ENCODE assay signal across 11 cellular contexts in the genomic region with DNA sequence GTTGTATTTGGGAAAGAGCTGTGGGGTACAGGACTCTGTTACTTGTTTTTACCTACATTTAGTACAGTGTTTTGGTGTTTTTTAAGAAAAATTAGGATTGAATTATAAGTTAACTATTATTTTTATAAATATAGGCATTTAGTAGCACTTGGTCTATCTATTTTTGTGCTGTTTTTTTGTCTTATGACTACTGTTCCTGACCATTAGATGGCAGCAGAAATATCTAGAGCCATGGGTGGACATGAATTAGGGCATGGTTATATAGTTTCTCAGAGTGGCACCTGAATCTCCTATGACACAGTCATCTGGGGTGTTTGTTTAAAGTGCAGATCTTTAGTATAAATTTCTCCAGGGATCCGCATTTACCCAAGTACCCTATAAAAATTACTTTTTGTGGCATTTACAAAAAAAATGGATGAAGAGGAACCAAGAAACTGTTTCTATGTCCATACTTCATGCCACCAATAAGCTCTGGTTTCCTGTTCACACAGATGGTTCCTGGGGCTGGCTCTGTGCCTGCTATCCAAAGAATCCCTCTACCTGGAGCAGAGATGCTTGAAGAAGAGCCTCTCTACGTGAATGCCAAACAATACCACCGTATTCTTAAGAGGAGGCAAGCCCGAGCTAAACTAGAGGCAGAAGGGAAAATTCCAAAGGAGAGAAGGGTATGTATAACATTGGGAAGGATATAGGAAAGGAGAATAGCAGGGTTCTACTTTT. TPM values are rescaled to one million over a fixed set of nuclear protein-coding genes. Genes with fewer than 3 reads are reported as not detected.
A peak's percentile ranks its signal among the peaks of the same experiment; 100 is the strongest.
DNase-seq lines count a peak whose midpoint lies in the region; ATAC-seq and TF ChIP-seq lines count a peak whose summit lies in the region.
"Had no signal": no experiment of that assay in that cellular context is flagged by ENCODE, and none has a peak within 500 bp of the region (broad histone marks: within the 10 kb centered on the region; RNA-seq: fewer than 3 reads in every experiment).

No MANE protein-coding gene starts in this region.

- no TSS peak for BruUV-seq in PC-3 (replicated peaks; lab: Mats Ljungman, UMichigan)

- H3K27me3 ChIP-seq in PC-3 (ENCODE audit: low read length) (no peaks in the 10 kb centered on the region), foreskin keratinocyte (no peaks in the 10 kb centered on the region)

- no peaks in the 10 kb centered on the region for H3K9me3 Mint-ChIP-seq in activated naive CD8-positive, alpha-beta T cell treated with anti-CD3 and anti-CD28 coated beads, Interleukin-2, amount 50 U/mL, for 24 hours

- CTCF ChIA-PET in PC-3 (lab: Charles Lee) = no interaction called here

- no peaks in the 10 kb centered on the region for H4K20me1 ChIP-seq in PC-3 (ENCODE audit: low read length)

- H3K9me3 ChIP-seq in PC-3 (ENCODE audit: low read length) = no peaks in the 10 kb centered on the region
- H3K9me3 ChIP-seq: HAP-1 had no signal

- no peak overlapping the region for H2AFZ ChIP-seq in PC-3 (ENCODE audit: low read length)

- H3K27ac Mint-ChIP-seq in activated naive CD8-positive, alpha-beta T cell treated with anti-CD3 and anti-CD28 coated beads, Interleukin-2, amount 50 U/mL, for 24 hours = no peak overlapping the region

- H3K27ac ChIP-seq in PC-3 (ENCODE audit: low read length) (no peak overlapping the region), foreskin keratinocyte (no peak overlapping the region)

- no peaks in the 10 kb centered on the region for H3K4me1 Mint-ChIP-seq in activated naive CD8-positive, alpha-beta T cell treated with anti-CD3 and anti-CD28 coated beads, Interleukin-2, amount 50 U/mL, for 24 hours

- H3K79me2 ChIP-seq in PC-3 (ENCODE audit: low read length) = no peaks in the 10 kb centered on the region

- peaks cover 66% of the 10 kb centered on the region for H3K36me3 Mint-ChIP-seq in activated naive CD8-positive, alpha-beta T cell treated with anti-CD3 and anti-CD28 coated beads, Interleukin-2, amount 50 U/mL, for 24 hours (ENCODE audit: low read depth)

- POLR2A ChIA-PET in PC-3 (lab: Charles Lee; ENCODE audit: unreplicated experiment) = interaction anchor here (0.6 kb wide), 1 partner anchor 18 kb away, joined by 3 read pairs; no protein-coding TSS in a partner anchor

- no peaks in the 10 kb centered on the region for H3F3A ChIP-seq in PC-3 (ENCODE audit: low read length, unreplicated experiment)

- H3K9ac ChIP-seq in PC-3 (ENCODE audit: low read length) = no peak overlapping the region

- no peak overlapping the region for H3K4me2 ChIP-seq in PC-3 (ENCODE audit: low read length)

- intact Hi-C loops in PC-3 (cut with micrococcal nuclease) = loop anchor here (2.0 to 5.0 kb wide), 2 partner anchors 90 to 225 kb away; no protein-coding TSS in a partner anchor

- no peak overlapping the region for H3K4me3 Mint-ChIP-seq in activated naive CD8-positive, alpha-beta T cell treated with anti-CD3 and anti-CD28 coated beads, Interleukin-2, amount 50 U/mL, for 24 hours
- H3K4me3 Mint-ChIP-seq: T-helper 17 cell had no signal

- H3K27me3 Mint-ChIP-seq in activated naive CD8-positive, alpha-beta T cell treated with anti-CD3 and anti-CD28 coated beads, Interleukin-2, amount 50 U/mL, for 24 hours = no peaks in the 10 kb centered on the region
- H3K27me3 Mint-ChIP-seq: T-helper 17 cell had no signal

- DNase-seq in AML-193 (lab: John Stamatoyannopoulos, UW) = peak; percentile 60 to 68
- DNase-seq in GM12865 (ENCODE audit: low read depth) = peak; percentile 29
- DNase-seq in PC-3 = peak; percentile 41
- peak in 1 of 2 donors; percentile 41 for DNase-seq in foreskin keratinocyte
- no peak for DNase-seq in mucosa of gallbladder (ENCODE audit: low spot score)
- no peak for DNase-seq in activated naive CD8-positive, alpha-beta T cell treated with anti-CD3 and anti-CD28 coated beads, Interleukin-2, amount 50 U/mL, for 24 hours
- no peak for DNase-seq in activated naive CD4-positive, alpha-beta T cell treated with anti-CD3 and anti-CD28 coated beads, Interleukin-2, amount 50 U/mL, for 16 hours
- DNase-seq: hypothalamus, T-helper 17 cell had no signal

- TF ChIP-seq CTCF in GM12865 (IDR thresholded peaks at IDR 0.05; ENCODE audit: insufficient read depth, low read depth, low read length, missing control alignments) (peak; percentile 18), PC-3 (conservative IDR thresholded peaks at IDR 0.05; ENCODE audit: low read depth, low read length) (peak; percentile 51), foreskin keratinocyte (conservative IDR thresholded peaks at IDR 0.05) (peak; percentile 79)

- H3K9me2 ChIP-seq in PC-3 (replicated peaks; ENCODE audit: low read length) = no peaks in the 10 kb centered on the region

- ATAC-seq in PC-3 = peak; percentile 51; the same call in 1 of the 2 replicates
- ATAC-seq in foreskin keratinocyte = peak; percentile 55
- ATAC-seq in GM19452 (IDR thresholded peaks at IDR 0.05; ENCODE audit: unreplicated experiment) = no peak
- ATAC-seq in activated naive CD8-positive, alpha-beta T cell treated with anti-CD3 and anti-CD28 coated beads, Interleukin-2, amount 50 U/mL, for 24 hours = no peak
- ATAC-seq: T-helper 17 cell had no signal

- H3K4me1 ChIP-seq in PC-3 (ENCODE audit: insufficient read depth, low read length) = no peaks in the 10 kb centered on the region
- H3K4me1 ChIP-seq in foreskin keratinocyte = peaks cover 9% of the 10 kb centered on the region
- H3K4me1 ChIP-seq: HAP-1 had no signal

- H3K36me3 ChIP-seq in PC-3 (ENCODE audit: low read depth, low read length) = peaks cover 76% of the 10 kb centered on the region

- no peak overlapping the region for H3K4me3 ChIP-seq in GM12865 (ENCODE audit: low read depth, low read length)
- no peak overlapping the region for H3K4me3 ChIP-seq in PC-3 (ENCODE audit: low read length)
- H3K4me3 ChIP-seq: HAP-1 had no signal

RNA-seq across cellular contexts. Expression of gene NFYA, which starts 19.8 kb away (rescaled TPM):
- total RNA-seq in PC-3 (2014; rRNA removed) = 31.7 and 32.9 TPM in 2 replicates
- 22.5 and 22.9 TPM in 2 replicates for total RNA-seq in foreskin keratinocyte
- 7.0 and 9.3 TPM in 2 replicates for polyA plus RNA-seq in foreskin keratinocyte
- total RNA-seq in mucosa of gallbladder = 24.8 TPM

RNA-seq across cellular contexts. Expression of gene OARD1, which starts 20.4 kb away (rescaled TPM):
- total RNA-seq in PC-3 (2014; rRNA removed) = 11.2 and 12.1 TPM in 2 replicates
- 22.9 and 23.2 TPM in 2 replicates for total RNA-seq in foreskin keratinocyte
- 25.2 and 27.8 TPM in 2 replicates for polyA plus RNA-seq in foreskin keratinocyte
- 36.3 TPM for total RNA-seq in mucosa of gallbladder

RNA-seq across cellular contexts. Expression of gene APOBEC2, which starts 39.6 kb away (rescaled TPM):
- not detected in 2 replicates for total RNA-seq in PC-3 (2014; rRNA removed)
- not detected in 2 replicates for total RNA-seq in foreskin keratinocyte
- 0.03 TPM in 1 of 2 replicates, not detected in the other for polyA plus RNA-seq in foreskin keratinocyte
- total RNA-seq in mucosa of gallbladder = not detected
- total RNA-seq: T-helper 17 cell had no signal

RNA-seq across cellular contexts. Expression of gene TSPO2, which starts 50.3 kb away (rescaled TPM):
- total RNA-seq in PC-3 (2014; rRNA removed) (not detected in 2 replicates), foreskin keratinocyte (not detected in 2 replicates), mucosa of gallbladder (1.0 TPM)
- not detected in 2 replicates for polyA plus RNA-seq in foreskin keratinocyte
- total RNA-seq: T-helper 17 cell had no signal

RNA-seq across cellular contexts. Expression of gene UNC5CL, which starts 53.6 kb away (rescaled TPM):
- total RNA-seq in PC-3 (2014; rRNA removed) = 0.58 and 1.4 TPM in 2 replicates
- 0.17 and 0.28 TPM in 2 replicates for total RNA-seq in foreskin keratinocyte
- 0.21 and 0.29 TPM in 2 replicates for polyA plus RNA-seq in foreskin keratinocyte
- total RNA-seq in mucosa of gallbladder = 26.4 TPM

Comparison
In these comparisons a context has a peak if more than half of its experiments do, and no peak if none do; other contexts are left out.
1. DNase-seq: peak in AML-193 (2 of 2), GM12865 (single experiment) and PC-3 (single experiment); none in mucosa of gallbladder (single experiment), activated naive CD8-positive, alpha-beta T cell treated with anti-CD3 and anti-CD28 coated beads, Interleukin-2, amount 50 U/mL, for 24 hours (single experiment) and activated naive CD4-positive, alpha-beta T cell treated with anti-CD3 and anti-CD28 coated beads, Interleukin-2, amount 50 U/mL, for 16 hours (single experiment).
2. CTCF ChIP-seq: peak in every context shown above with its lines; median percentile 79 in foreskin keratinocyte; 51 in PC-3; 18 in GM12865.
3. ATAC-seq: peak in PC-3 (single experiment) and foreskin keratinocyte (single experiment); none in GM19452 (single experiment) and activated naive CD8-positive, alpha-beta T cell treated with anti-CD3 and anti-CD28 coated beads, Interleukin-2, amount 50 U/mL, for 24 hours (single experiment).